ENCODE assay signal across 12 cellular contexts in the genomic region with DNA sequence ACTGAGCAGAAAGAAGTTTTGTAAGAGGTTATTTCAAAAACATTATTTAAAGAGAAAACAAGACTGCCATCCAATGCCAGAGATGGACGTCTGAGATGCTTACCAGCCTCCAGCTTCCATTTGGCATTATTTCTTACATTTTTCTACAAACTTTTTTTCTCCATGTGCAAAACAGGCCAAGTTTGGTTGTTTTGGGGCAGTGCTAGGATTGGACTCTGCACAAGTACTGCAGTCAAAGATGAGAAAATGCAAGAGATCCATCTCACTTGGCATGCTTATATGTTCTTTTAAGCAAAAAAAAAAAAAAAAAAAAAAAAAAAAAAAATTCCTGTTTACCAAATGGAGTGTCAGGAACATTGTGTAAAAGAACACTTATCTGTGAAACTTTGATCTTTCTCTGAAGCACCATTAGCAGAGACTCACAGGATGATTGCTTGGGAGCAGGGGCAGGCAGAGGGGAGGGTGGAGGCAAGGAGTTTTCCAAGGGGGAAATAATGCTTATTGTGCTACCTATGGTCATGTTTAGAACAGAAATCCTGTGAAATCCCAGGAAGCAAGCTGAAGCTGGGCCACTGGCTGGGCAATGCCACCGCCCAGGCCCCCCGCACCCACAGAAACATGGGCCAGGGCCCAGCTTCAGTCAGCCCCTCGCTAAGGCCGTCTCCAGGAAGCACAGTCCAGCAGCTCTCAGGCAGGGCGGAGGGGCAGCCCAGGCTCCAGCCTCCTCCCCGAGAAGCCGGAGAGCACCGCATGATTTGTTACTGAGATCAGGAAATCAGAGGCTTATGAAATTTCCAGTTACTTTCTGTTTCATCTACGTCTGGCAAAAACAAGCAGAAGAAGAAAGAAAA.
DNase-seq lines count a peak whose midpoint lies in the region; ATAC-seq and TF ChIP-seq lines count a peak whose summit lies in the region.
"Had no signal": no experiment of that assay in that cellular context is flagged by ENCODE, and none has a peak within 500 bp of the region (broad histone marks: within the 10 kb centered on the region; RNA-seq: fewer than 3 reads in every experiment).

No MANE protein-coding gene starts in this region.

- DNase-seq in astrocyte of the spinal cord (ENCODE audit: low read depth, low spot score), result peak; percentile 17
- peak; percentile 54 for DNase-seq in kidney tubule cell (ENCODE audit: low spot score)
- DNase-seq in NCI-H2227 (lab: John Stamatoyannopoulos, UW; ENCODE audit: unreplicated experiment), result no peak
- DNase-seq in HEK293T (ENCODE audit: extremely low spot score), result no peak
- DNase-seq: cortex of kidney, NCI-H226, T-helper 17 cell had no signal

- H3K36me3 ChIP-seq in BLaER1 treated with 17β-estradiol and CSF1 and Interleukin-3, amounts not matched to agents 10 nM and 100 nM, result no peaks in the 10 kb centered on the region
- no peaks in the 10 kb centered on the region for H3K36me3 ChIP-seq in skeletal muscle satellite cell (ENCODE audit: insufficient read depth, low read length)

- H3K27ac ChIP-seq in BLaER1 treated with 17β-estradiol and CSF1 and Interleukin-3, amounts not matched to agents 10 nM and 100 nM, result peak overlapping the region in 10 of 11 experiments; percentile 33 to 83 (median 66); a peak in 17 of 22 replicates

- H4K20me1 ChIP-seq in BLaER1 treated with 17β-estradiol and CSF1 and Interleukin-3, amounts not matched to agents 10 nM and 100 nM, result no peaks in the 10 kb centered on the region

- H3K9me3 ChIP-seq in BLaER1 treated with 17β-estradiol and CSF1 and Interleukin-3, amounts not matched to agents 10 nM and 100 nM (replicated peaks in 1 of 11), result no peaks in the 10 kb centered on the region
- H3K9me3 ChIP-seq in skeletal muscle satellite cell (replicated peaks; ENCODE audit: low read length), result no peaks in the 10 kb centered on the region

- CTCF ChIA-PET in HEK293T (lab: Yijun Ruan, JAX), result interaction anchor here (0.7 kb wide), 1 partner anchor 12 kb away, joined by 3 read pairs; no protein-coding TSS in a partner anchor

- H3K4me1 ChIP-seq in BLaER1 treated with 17β-estradiol and CSF1 and Interleukin-3, amounts not matched to agents 10 nM and 100 nM, result peaks cover 0 to 9% (median 5%) of the 10 kb centered on the region in 10 experiments; a peak in 15 of 20 replicates
- H3K4me1 ChIP-seq in skeletal muscle satellite cell (ENCODE audit: control insufficient read depth, insufficient read depth, low read length), result no peaks in the 10 kb centered on the region

- POLR2A ChIA-PET in HEK293T (lab: Yijun Ruan, JAX), result no interaction called here

- in situ Hi-C loops in astrocyte of the spinal cord (cut with HindIII; ENCODE audit: low sequenced_read_pairs), result no loop called here

- peak overlapping the region in 10 of 11 experiments; percentile 22 to 72 (median 54); a peak in 17 of 22 replicates for H3K4me2 ChIP-seq in BLaER1 treated with 17β-estradiol and CSF1 and Interleukin-3, amounts not matched to agents 10 nM and 100 nM
- peak overlapping the region; percentile 71 for H3K4me2 ChIP-seq in skeletal muscle satellite cell (ENCODE audit: low read length)

- no peak for ATAC-seq in HG02852 (IDR thresholded peaks at IDR 0.05; ENCODE audit: unreplicated experiment)
- no peak for ATAC-seq in GM18502 (IDR thresholded peaks at IDR 0.05; ENCODE audit: poor library complexity, unreplicated experiment)
- ATAC-seq: left colon, T-helper 17 cell had no signal

- no peak overlapping the region for H3K4me3 ChIP-seq in BLaER1 treated with 17β-estradiol and CSF1 and Interleukin-3, amounts not matched to agents 10 nM and 100 nM
- H3K4me3 ChIP-seq in astrocyte of the spinal cord (ENCODE audit: low read depth, low read length) (no peak overlapping the region), skeletal muscle satellite cell (ENCODE audit: low read length) (peak overlapping the region; percentile 57)

- TF ChIP-seq CTCF in astrocyte of the spinal cord (IDR thresholded peaks at IDR 0.05; ENCODE audit: low read depth, low read length), result no peak

- H3K27me3 ChIP-seq in BLaER1 treated with 17β-estradiol and CSF1 and Interleukin-3, amounts not matched to agents 10 nM and 100 nM, result no peaks in the 10 kb centered on the region
- peaks cover 7% of the 10 kb centered on the region for H3K27me3 ChIP-seq in skeletal muscle satellite cell (ENCODE audit: control insufficient read depth, insufficient read depth, low read length)

- H3K9ac ChIP-seq in BLaER1 treated with 17β-estradiol and CSF1 and Interleukin-3, amounts not matched to agents 10 nM and 100 nM, result peak overlapping the region in 8 of 11 experiments; percentile 26 to 67 (median 32); a peak in 7 of 22 replicates
- H3K9ac ChIP-seq in skeletal muscle satellite cell (ENCODE audit: low read depth, low read length), result peak overlapping the region; percentile 34

TF ChIP-seq in HEK293T, 16 proteins besides CTCF, POLR2A, EP300 and RAD21:
- TF ChIP-seq L3MBTL2 (conservative IDR thresholded peaks at IDR 0.05) (no peak), BHLHE40 (IDR thresholded peaks at IDR 0.05; ENCODE audit: borderline replicate concordance) (no peak), HDGF (IDR thresholded peaks at IDR 0.05; ENCODE audit: borderline replicate concordance) (no peak), FOXM1 (IDR thresholded peaks at IDR 0.05; ENCODE audit: borderline replicate concordance) (no peak), FOXK2 (IDR thresholded peaks at IDR 0.05) (no peak), ARNT (IDR thresholded peaks at IDR 0.05) (no peak), ELF4 (IDR thresholded peaks at IDR 0.05) (no peak), NFRKB (IDR thresholded peaks at IDR 0.05) (no peak), FOXA1 (IDR thresholded peaks at IDR 0.05) (no peak), LEF1 (IDR thresholded peaks at IDR 0.05; ENCODE audit: borderline replicate concordance) (no peak), ZNF384 (IDR thresholded peaks at IDR 0.05) (no peak), SUZ12 (IDR thresholded peaks at IDR 0.05) (no peak), SP1 (IDR thresholded peaks at IDR 0.05) (no peak), TARDBP (IDR thresholded peaks at IDR 0.05) (no peak), CTBP1 (IDR thresholded peaks at IDR 0.05; ENCODE audit: borderline replicate concordance) (no peak)
- TF ChIP-seq, protein P1, sequence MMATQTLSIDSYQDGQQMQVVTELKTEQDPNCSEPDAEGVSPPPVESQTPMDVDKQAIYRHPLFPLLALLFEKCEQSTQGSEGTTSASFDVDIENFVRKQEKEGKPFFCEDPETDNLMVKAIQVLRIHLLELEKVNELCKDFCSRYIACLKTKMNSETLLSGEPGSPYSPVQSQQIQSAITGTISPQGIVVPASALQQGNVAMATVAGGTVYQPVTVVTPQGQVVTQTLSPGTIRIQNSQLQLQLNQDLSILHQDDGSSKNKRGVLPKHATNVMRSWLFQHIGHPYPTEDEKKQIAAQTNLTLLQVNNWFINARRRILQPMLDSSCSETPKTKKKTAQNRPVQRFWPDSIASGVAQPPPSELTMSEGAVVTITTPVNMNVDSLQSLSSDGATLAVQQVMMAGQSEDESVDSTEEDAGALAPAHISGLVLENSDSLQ (IDR thresholded peaks at IDR 0.05), result no peak

Comparison
In these comparisons a context has a peak if more than half of its experiments do, and no peak if none do; other contexts are left out.
1. DNase-seq: peak in astrocyte of the spinal cord (single experiment) and kidney tubule cell (single experiment); none in NCI-H2227 (single experiment) and HEK293T (single experiment).